In genomic region chrX:1265061-1265460, GRCh38 we compare ENCODE assay signal across 1 cellular context.
TF ChIP-seq lines count a peak whose summit lies in the region.

No MANE protein-coding gene starts in this region.

TF ChIP-seq in HCT116, 20 proteins besides CTCF, POLR2A, EP300 and RAD21:
- TF ChIP-seq POLR2AphosphoS5 (IDR thresholded peaks at IDR 0.05; ENCODE audit: low read depth, low read length) = no peak
- TF ChIP-seq ELF1 (IDR thresholded peaks at IDR 0.05; ENCODE audit: borderline replicate concordance, low read depth) = no peak
- no peak for TF ChIP-seq SRF (IDR thresholded peaks at IDR 0.05; ENCODE audit: low read depth)
- TF ChIP-seq FOSL1 (IDR thresholded peaks at IDR 0.05; ENCODE audit: low read depth) = no peak
- TF ChIP-seq ATF3 (IDR thresholded peaks at IDR 0.05) = no peak
- TF ChIP-seq REST (IDR thresholded peaks at IDR 0.05; ENCODE audit: low read depth) = no peak
- TF ChIP-seq ZBTB33 (IDR thresholded peaks at IDR 0.05; ENCODE audit: extremely low read depth, insufficient replicate concordance, low read length) = no peak
- TF ChIP-seq EZH2phosphoT487 (IDR thresholded peaks at IDR 0.05; ENCODE audit: borderline replicate concordance) = no peak
- no peak for TF ChIP-seq SP1 (IDR thresholded peaks at IDR 0.05; ENCODE audit: low read depth)
- TF ChIP-seq YY1 (IDR thresholded peaks at IDR 0.05; ENCODE audit: extremely low read depth, insufficient replicate concordance, low read depth, low read length) = no peak
- TF ChIP-seq SIN3A (IDR thresholded peaks at IDR 0.05; ENCODE audit: low read depth) = no peak
- no peak for TF ChIP-seq CBX3 (IDR thresholded peaks at IDR 0.05; ENCODE audit: low read depth)
